ENCODE assay signal across 8 cellular contexts in the genomic region with DNA sequence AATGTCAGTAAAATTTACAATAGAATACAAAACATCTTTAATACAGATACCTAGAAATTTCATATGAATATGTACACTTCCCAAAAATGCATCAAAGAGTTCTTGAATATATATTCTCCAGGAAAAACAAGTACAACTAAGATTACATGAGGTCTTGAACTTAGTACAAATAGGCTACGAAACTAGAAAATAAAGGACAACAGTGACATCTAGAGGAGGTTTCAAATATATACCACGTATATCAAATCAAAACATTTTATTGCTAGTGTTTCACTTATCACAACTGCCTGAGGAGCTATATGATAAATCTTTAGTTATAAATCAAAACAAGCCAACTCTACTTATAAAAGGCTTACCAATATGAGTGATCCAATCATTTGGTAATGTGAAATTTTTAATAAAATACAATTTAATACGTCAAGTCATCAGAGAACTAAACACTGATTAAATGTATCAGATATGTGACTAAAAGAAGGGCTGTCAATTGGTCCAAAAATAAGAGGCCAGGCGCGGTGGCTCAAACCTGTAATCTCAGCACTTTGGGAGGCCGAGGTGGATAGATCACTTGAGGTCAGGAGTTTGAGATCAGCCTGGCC. TPM values are rescaled to one million over a fixed set of nuclear protein-coding genes. Genes with fewer than 3 reads are reported as not detected.
DNase-seq lines count a peak whose midpoint lies in the region; ATAC-seq lines count a peak whose summit lies in the region.

No MANE protein-coding gene starts in this region.

- DNase-seq in Ammon's horn (ENCODE audit: low spot score) (peak; percentile 58), NCI-H526 treated with DMSO at 0.1 percent for 48 hours (lab: John Stamatoyannopoulos, UW) (peak; percentile 50), lung microvascular endothelial cell (ENCODE audit: low read depth in 2 of 2) (peak; percentile 74 to 77), NCI-H1048 (lab: John Stamatoyannopoulos, UW) (no peak)
- DNase-seq in central memory CD4-positive, alpha-beta T cell = peak; percentile 26
- DNase-seq in stimulated activated CD4-positive, alpha-beta T cell treated with anti-CD3 and anti-CD28 coated beads, Interleukin-4, amount 100 ng/mL, for 1 hour = no peak

- ATAC-seq in GM18519 (IDR thresholded peaks at IDR 0.05; ENCODE audit: low FRiP score, unreplicated experiment) (peak; percentile 73), HG03342 (IDR thresholded peaks at IDR 0.05; ENCODE audit: unreplicated experiment) (peak; percentile 80)

RNA-seq across cellular contexts. Expression of gene ANAPC10, which starts 36.6 kb away (rescaled TPM):
- total RNA-seq in lung microvascular endothelial cell = 14.6 and 20.8 TPM in 2 replicates

RNA-seq across cellular contexts. Expression of gene ABCE1, which starts 36.7 kb away (rescaled TPM):
- total RNA-seq in lung microvascular endothelial cell = 82.6 and 104 TPM in 2 replicates

Comparison
In these comparisons a context has a peak if more than half of its experiments do, and no peak if none do; other contexts are left out.
1. DNase-seq: peak in Ammon's horn (single experiment), NCI-H526 treated with DMSO at 0.1 percent for 48 hours (single experiment), central memory CD4-positive, alpha-beta T cell (single experiment) and lung microvascular endothelial cell (2 of 2); none in stimulated activated CD4-positive, alpha-beta T cell treated with anti-CD3 and anti-CD28 coated beads, Interleukin-4, amount 100 ng/mL, for 1 hour (single experiment) and NCI-H1048 (single experiment).